Comparison of ENCODE assay signal across 1 cellular context in genomic region chr10:89563861-89564478, GRCh38.
TF ChIP-seq lines count a peak whose summit lies in the region.

No MANE protein-coding gene starts in this region.

TF ChIP-seq in HepG2, 621 proteins besides CTCF, POLR2A, EP300 and RAD21 (continued from another document):
- TF ChIP-seq E2F5 (CRISPR knock-in tag; conservative IDR thresholded peaks at IDR 0.05) (no peak), ELF4 (CRISPR knock-in tag; IDR thresholded peaks at IDR 0.05; ENCODE audit: borderline replicate concordance) (no peak), SMC3 (IDR thresholded peaks at IDR 0.05; ENCODE audit: low read length) (peak; percentile 79), ZFP90 (CRISPR knock-in tag; IDR thresholded peaks at IDR 0.05; ENCODE audit: borderline replicate concordance) (no peak), ZNF260 (CRISPR knock-in tag; IDR thresholded peaks at IDR 0.05; ENCODE audit: borderline replicate concordance, low read depth) (no peak), NFIC (IDR thresholded peaks at IDR 0.05; ENCODE audit: low read length) (no peak), AGO1 (IDR thresholded peaks at IDR 0.05; ENCODE audit: low read depth, low read length, poor library complexity, severe bottlenecking) (no peak), ATF7-NPFF (CRISPR knock-in tag; IDR thresholded peaks at IDR 0.05; ENCODE audit: low read depth) (no peak), NBN (conservative IDR thresholded peaks at IDR 0.05) (no peak), ZNF567 (CRISPR knock-in tag; IDR thresholded peaks at IDR 0.05; ENCODE audit: borderline replicate concordance) (no peak), STAG1 (CRISPR knock-in tag; IDR thresholded peaks at IDR 0.05) (peak; percentile 76)
